Comparison of ENCODE assay signal across 8 cellular contexts in the genomic region with DNA sequence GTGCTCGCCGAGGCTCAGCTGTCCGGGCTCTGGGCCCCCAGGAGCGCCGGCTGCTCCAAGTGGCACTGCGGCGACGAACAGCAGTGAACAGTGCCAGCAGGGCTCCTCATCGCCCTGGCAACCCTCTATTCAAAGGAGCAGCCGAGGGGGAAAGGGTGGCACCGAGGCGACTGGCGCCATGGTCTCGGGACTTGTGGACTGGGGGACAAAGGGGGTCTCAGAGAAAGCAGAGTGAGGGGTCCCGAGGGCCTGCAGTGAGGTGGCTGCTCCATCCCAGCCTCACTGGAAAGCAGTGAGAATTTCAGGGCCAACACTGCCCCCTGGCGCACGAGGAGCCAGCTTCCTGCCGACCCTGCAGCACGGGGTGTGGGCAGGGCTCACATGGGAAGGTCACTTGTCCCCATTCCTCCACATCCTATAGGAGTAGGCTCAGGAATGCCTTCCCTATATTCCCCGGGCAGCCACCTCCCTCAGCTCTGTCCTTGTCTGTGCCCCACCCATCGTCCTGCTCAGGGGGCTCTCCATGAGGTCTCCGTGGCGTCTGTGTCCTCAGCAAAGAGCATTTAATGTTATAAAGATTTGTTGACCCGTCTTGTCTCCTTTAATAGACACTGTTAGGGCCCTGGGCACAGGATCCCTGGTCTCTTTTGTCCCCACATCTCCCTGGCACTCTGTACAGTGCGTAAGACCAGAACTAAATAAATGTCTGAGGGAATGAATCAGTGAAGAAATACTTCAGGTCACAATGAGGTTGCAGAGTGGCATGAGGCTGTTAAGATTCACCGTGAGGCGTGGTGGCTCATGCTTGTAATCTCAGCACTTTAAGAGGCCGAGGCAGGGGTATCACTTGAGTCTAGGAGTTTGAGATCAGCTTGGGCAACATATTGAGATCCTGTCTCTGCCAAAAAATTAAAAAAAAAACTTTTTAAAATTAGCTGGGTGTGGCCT. TPM values are rescaled to one million over a fixed set of nuclear protein-coding genes. Genes with fewer than 3 reads are reported as not detected.
DNase-seq lines count a peak whose midpoint lies in the region; ATAC-seq and TF ChIP-seq lines count a peak whose summit lies in the region.

No MANE protein-coding gene starts in this region.

- no peak overlapping the region for H3K4me3 ChIP-seq in AG04450 (ENCODE audit: low read depth, low read length)
- H3K4me3 ChIP-seq in epithelial cell of esophagus (ENCODE audit: low read length) = no peak overlapping the region
- H3K4me3 ChIP-seq in muscle layer of colon (ENCODE audit: low read depth in 1 of 2, low read length in 2 of 2) = peak overlapping the region; percentile 2 to 47

- H3K27me3 ChIP-seq in AG04450 (ENCODE audit: control insufficient read depth, insufficient read depth, low read length) = no peaks in the 10 kb centered on the region
- H3K27me3 ChIP-seq in muscle layer of colon (ENCODE audit: control insufficient read depth in 1 of 2, insufficient read depth in 2 of 2, low read length in 2 of 2) = no peaks in the 10 kb centered on the region

- CTCF ChIA-PET in AG04450 (lab: Charles Lee) = interaction anchor here (0.6 to 1.3 kb wide), 3 partner anchors 10 to 76 kb away, joined by 3 to 4 read pairs (median 3); no protein-coding TSS in a partner anchor

- peak overlapping the region; percentile 39 for H3K27ac ChIP-seq in AG04450 (ENCODE audit: low read depth, low read length)
- H3K27ac ChIP-seq in muscle layer of colon (ENCODE audit: low read depth, low read length) = peak overlapping the region; percentile 7

- no peak overlapping the region for H3K27ac Mint-ChIP-seq in stimulated activated effector memory CD8-positive, alpha-beta T cell treated with anti-CD3 and anti-CD28 coated beads, Interleukin-12 subunit alpha, Interleukin-12 subunit beta, amount 100 ng/mL, for 72 hours

- H3K4me1 Mint-ChIP-seq in stimulated activated effector memory CD8-positive, alpha-beta T cell treated with anti-CD3 and anti-CD28 coated beads, Interleukin-12 subunit alpha, Interleukin-12 subunit beta, amount 100 ng/mL, for 72 hours = peaks cover 28% of the 10 kb centered on the region

- no peaks in the 10 kb centered on the region for H3K9me3 Mint-ChIP-seq in stimulated activated effector memory CD8-positive, alpha-beta T cell treated with anti-CD3 and anti-CD28 coated beads, Interleukin-12 subunit alpha, Interleukin-12 subunit beta, amount 100 ng/mL, for 72 hours

- no peaks in the 10 kb centered on the region for H3K36me3 Mint-ChIP-seq in stimulated activated effector memory CD8-positive, alpha-beta T cell treated with anti-CD3 and anti-CD28 coated beads, Interleukin-12 subunit alpha, Interleukin-12 subunit beta, amount 100 ng/mL, for 72 hours

- ATAC-seq in stimulated activated effector memory CD8-positive, alpha-beta T cell treated with anti-CD3 and anti-CD28 coated beads, Interleukin-12 subunit alpha, Interleukin-12 subunit beta, amount 100 ng/mL, for 72 hours = peak; percentile 68
- no peak for ATAC-seq in GM21737 (IDR thresholded peaks at IDR 0.05; ENCODE audit: unreplicated experiment)

- H3K36me3 ChIP-seq in muscle layer of colon (ENCODE audit: insufficient read depth, low read length) = no peaks in the 10 kb centered on the region

- H3K4me3 Mint-ChIP-seq in stimulated activated effector memory CD8-positive, alpha-beta T cell treated with anti-CD3 and anti-CD28 coated beads, Interleukin-12 subunit alpha, Interleukin-12 subunit beta, amount 100 ng/mL, for 72 hours = no peak overlapping the region

- no peak for DNase-seq in AG04450 (ENCODE audit: low read depth, low spot score)
- DNase-seq in GM20000 (ENCODE audit: low spot score) = peak; percentile 68
- peak; percentile 49 to 92 for DNase-seq in NCI-H526 (lab: John Stamatoyannopoulos, UW)
- DNase-seq in activated CD8-positive, alpha-beta memory T cell treated with anti-CD3 and anti-CD28 coated beads, Interleukin-2, amount 50 U/mL, for 4 hours = peak; percentile 58
- peak; percentile 85 for DNase-seq in epithelial cell of esophagus (ENCODE audit: low read depth)
- DNase-seq in stimulated activated effector memory CD8-positive, alpha-beta T cell treated with anti-CD3 and anti-CD28 coated beads, Interleukin-12 subunit alpha, Interleukin-12 subunit beta, amount 100 ng/mL, for 72 hours (ENCODE audit: low spot score in 2 of 2) = peak; percentile 52 to 83

- H3K9ac ChIP-seq in muscle layer of colon (ENCODE audit: low read length) = no peak overlapping the region

- H3K9me3 ChIP-seq in AG04450 (ENCODE audit: control insufficient read depth, insufficient read depth, low read length) (peaks cover 4% of the 10 kb centered on the region; the same call in 1 of the 2 replicates), muscle layer of colon (ENCODE audit: low read length) (no peaks in the 10 kb centered on the region)

- H3K4me1 ChIP-seq in muscle layer of colon (ENCODE audit: insufficient read depth, low read length) = peaks cover 9% of the 10 kb centered on the region

- peak; percentile 67 for TF ChIP-seq CTCF in AG04450 (IDR thresholded peaks at IDR 0.05; ENCODE audit: low read depth, low read length)
- peak; percentile 72 for TF ChIP-seq CTCF in GM20000 (IDR thresholded peaks at IDR 0.05; ENCODE audit: extremely low read depth, missing control alignments)
- TF ChIP-seq CTCF in epithelial cell of esophagus (IDR thresholded peaks at IDR 0.05; ENCODE audit: insufficient read depth, low read depth, low read length, missing control alignments) = peak; percentile 73

- POLR2A ChIA-PET in AG04450 (lab: Yijun Ruan, JAX) = interaction anchor here (0.6 kb wide), 1 partner anchor 39 kb away, joined by 5 read pairs; no protein-coding TSS in a partner anchor

RNA-seq across cellular contexts. Expression of a gene that starts 26.4 kb away (rescaled TPM):
- polyA plus RNA-seq in AG04450 (2011; rRNA removed) = 5.5 and 9.7 TPM in 2 replicates
- 2.1 and 4.0 TPM in 2 replicates for polyA minus RNA-seq in AG04450 (2011; rRNA and poly(A)+ RNA removed)

RNA-seq across cellular contexts. Expression of a gene that starts 40.1 kb away (rescaled TPM):
- 9.2 and 11.4 TPM in 2 replicates for polyA plus RNA-seq in AG04450 (2011; rRNA removed)
- 8.6 and 14.1 TPM in 2 replicates for polyA minus RNA-seq in AG04450 (2011; rRNA and poly(A)+ RNA removed)

Comparison
In these comparisons a context has a peak if more than half of its experiments do, and no peak if none do; other contexts are left out.
1. H3K4me3 ChIP-seq: peak in muscle layer of colon (2 of 2); none in AG04450 (single experiment) and epithelial cell of esophagus (single experiment).
2. Peak in every context shown above with its lines, with median percentiles within 50 percentile points of each other: CTCF ChIP-seq.